11 cellular contexts compared by ENCODE assay signal in the genomic region with DNA sequence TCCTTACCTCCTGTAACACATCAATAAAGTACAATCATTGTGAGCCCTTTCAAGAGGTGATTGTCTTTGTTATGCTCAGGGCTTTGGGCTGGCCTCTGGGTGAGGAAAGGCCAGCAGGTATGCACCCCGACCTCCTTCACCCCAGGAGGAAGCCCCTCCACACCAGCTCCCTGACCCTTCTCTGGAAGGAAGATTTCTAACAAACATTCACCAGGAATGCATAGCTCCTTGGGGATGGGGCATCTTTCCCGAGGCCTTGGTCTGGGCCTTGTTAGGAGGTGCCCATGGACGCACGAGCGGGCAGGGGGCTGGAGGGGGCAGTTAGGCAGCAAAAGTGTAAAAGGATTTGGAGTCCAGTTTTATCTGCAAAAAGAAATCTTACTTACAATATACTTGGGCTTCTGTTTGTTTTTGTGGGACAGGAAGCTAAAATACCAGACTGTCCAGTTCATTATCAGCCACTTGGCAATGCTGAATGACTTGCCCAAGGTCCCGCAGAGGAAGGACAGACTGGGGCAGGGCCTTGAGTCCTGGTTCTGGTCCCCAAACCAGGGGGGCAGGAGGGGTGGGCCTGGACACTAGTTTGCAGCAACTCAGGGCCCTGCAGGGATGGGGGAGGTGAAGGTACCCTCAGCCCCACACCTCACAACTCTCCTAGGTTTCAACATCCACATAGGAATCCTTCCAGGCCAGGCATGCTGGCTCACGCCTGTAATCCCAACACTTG. TPM values are rescaled to one million over a fixed set of nuclear protein-coding genes. Genes with fewer than 3 reads are reported as not detected.
DNase-seq lines count a peak whose midpoint lies in the region; ATAC-seq and TF ChIP-seq lines count a peak whose summit lies in the region.
"Had no signal": no experiment of that assay in that cellular context is flagged by ENCODE, and none has a peak within 500 bp of the region (broad histone marks: within the 10 kb centered on the region; RNA-seq: fewer than 3 reads in every experiment).

No MANE protein-coding gene starts in this region.

- H3K79me2 ChIP-seq in smooth muscle cell (ENCODE audit: low read depth): peaks cover 8% of the 10 kb centered on the region

- H3K4me1 ChIP-seq in left ventricle myocardium inferior (peaks cover 53% of the 10 kb centered on the region), smooth muscle cell (ENCODE audit: low read depth) (peaks cover under 1% of the 10 kb centered on the region)

- H3K36me3 ChIP-seq in left ventricle myocardium inferior (peaks cover 61% of the 10 kb centered on the region), smooth muscle cell (ENCODE audit: low read depth) (no peaks in the 10 kb centered on the region)

- no peak for TF ChIP-seq CTCF in left ventricle myocardium inferior (IDR thresholded peaks at IDR 0.05; ENCODE audit: borderline replicate concordance)
- TF ChIP-seq CTCF in smooth muscle cell (IDR thresholded peaks at IDR 0.05; ENCODE audit: borderline replicate concordance, insufficient read depth, poor library complexity, severe bottlenecking): no peak

- no peaks in the 10 kb centered on the region for H3K27me3 ChIP-seq in left ventricle myocardium inferior (ENCODE audit: low read depth)
- H3K27me3 ChIP-seq in smooth muscle cell (ENCODE audit: low read depth): no peaks in the 10 kb centered on the region
- H3K27me3 ChIP-seq: SJSA1 had no signal

- no peaks in the 10 kb centered on the region for H3K9me3 ChIP-seq in left ventricle myocardium inferior (replicated peaks)
- H3K9me3 ChIP-seq in smooth muscle cell (replicated peaks; ENCODE audit: low read depth): no peaks in the 10 kb centered on the region
- H3K9me3 ChIP-seq: SJSA1 had no signal

- H3K27ac ChIP-seq in left ventricle myocardium inferior (replicated peaks) (peak overlapping the region; percentile 70), smooth muscle cell (ENCODE audit: low read depth) (peak overlapping the region; percentile 24)
- H3K27ac ChIP-seq: SJSA1 had no signal

- H3K4me3 Mint-ChIP-seq in T-helper 2 cell treated with Interferon-gamma antibody and Interleukin-4, amounts not matched to agents 5 μg/mL and 100 μg/mL, for 36 hours: no peak overlapping the region
- no peak overlapping the region for H3K4me3 Mint-ChIP-seq in activated CD4-positive, alpha-beta memory T cell treated with anti-CD3 and anti-CD28 coated beads, Interleukin-2, amount 10 ng/mL, durations not matched to agents 7 days and 5 days

- H3K4me3 ChIP-seq in left ventricle myocardium inferior: no peak overlapping the region
- H3K4me3 ChIP-seq in smooth muscle cell: no peak overlapping the region
- H3K4me3 ChIP-seq: SJSA1 had no signal

- H3K4me2 ChIP-seq in smooth muscle cell: no peak overlapping the region

- peaks cover 15% of the 10 kb centered on the region for H3F3A ChIP-seq in smooth muscle cell (ENCODE audit: low read depth)

- peak overlapping the region; percentile 81 for H3K27ac Mint-ChIP-seq in T-helper 2 cell treated with Interferon-gamma antibody and Interleukin-4, amounts not matched to agents 5 μg/mL and 100 μg/mL, for 36 hours
- H3K27ac Mint-ChIP-seq in activated CD4-positive, alpha-beta memory T cell treated with anti-CD3 and anti-CD28 coated beads, Interleukin-2, amount 10 ng/mL, durations not matched to agents 7 days and 5 days: peak overlapping the region; percentile 31

- peaks cover 24% of the 10 kb centered on the region for H3K4me1 Mint-ChIP-seq in T-helper 2 cell treated with Interferon-gamma antibody and Interleukin-4, amounts not matched to agents 5 μg/mL and 100 μg/mL, for 36 hours (ENCODE audit: low read depth)
- H3K4me1 Mint-ChIP-seq in activated CD4-positive, alpha-beta memory T cell treated with anti-CD3 and anti-CD28 coated beads, Interleukin-2, amount 10 ng/mL, durations not matched to agents 7 days and 5 days: peaks cover 39% of the 10 kb centered on the region

- intact Hi-C loops in left ventricle myocardium inferior (cut with micrococcal nuclease): no loop called here

- peaks cover 40% of the 10 kb centered on the region for H4K20me1 ChIP-seq in smooth muscle cell (ENCODE audit: low read depth)

- no peaks in the 10 kb centered on the region for H3K9me3 Mint-ChIP-seq in T-helper 2 cell treated with Interferon-gamma antibody and Interleukin-4, amounts not matched to agents 5 μg/mL and 100 μg/mL, for 36 hours
- H3K9me3 Mint-ChIP-seq in activated CD4-positive, alpha-beta memory T cell treated with anti-CD3 and anti-CD28 coated beads, Interleukin-2, amount 10 ng/mL, durations not matched to agents 7 days and 5 days: no peaks in the 10 kb centered on the region

- CTCF ChIA-PET in activated CD4-positive, alpha-beta memory T cell treated with anti-CD3 and anti-CD28 coated beads, Interleukin-2, amount 10 ng/mL, durations not matched to agents 7 days and 5 days (lab: Charles Lee): interaction anchor here (1.2 to 4.4 kb wide), 4 partner anchors 9 to 30 kb away, joined by 3 to 135 read pairs (median 34); no protein-coding TSS in a partner anchor

- no peaks in the 10 kb centered on the region for H3K27me3 Mint-ChIP-seq in T-helper 2 cell treated with Interferon-gamma antibody and Interleukin-4, amounts not matched to agents 5 μg/mL and 100 μg/mL, for 36 hours (ENCODE audit: low read depth)
- no peaks in the 10 kb centered on the region for H3K27me3 Mint-ChIP-seq in activated CD4-positive, alpha-beta memory T cell treated with anti-CD3 and anti-CD28 coated beads, Interleukin-2, amount 10 ng/mL, durations not matched to agents 7 days and 5 days

- H3K9ac ChIP-seq in smooth muscle cell (ENCODE audit: low read depth): no peak overlapping the region

- ATAC-seq in GM19395 (IDR thresholded peaks at IDR 0.05; ENCODE audit: unreplicated experiment): no peak

- 87% methylated on average over 7 of the region's 7 CpGs for WGBS in smooth muscle cell (ENCODE audit: low lambda C conversion rate)

- H2AFZ ChIP-seq in smooth muscle cell (ENCODE audit: low read depth): no peak overlapping the region

- H3K36me3 Mint-ChIP-seq in T-helper 2 cell treated with Interferon-gamma antibody and Interleukin-4, amounts not matched to agents 5 μg/mL and 100 μg/mL, for 36 hours (ENCODE audit: low read depth): peaks cover 41% of the 10 kb centered on the region
- peaks cover 39% of the 10 kb centered on the region for H3K36me3 Mint-ChIP-seq in activated CD4-positive, alpha-beta memory T cell treated with anti-CD3 and anti-CD28 coated beads, Interleukin-2, amount 10 ng/mL, durations not matched to agents 7 days and 5 days (ENCODE audit: low read depth)

- DNase-seq in T-helper 2 cell treated with Interferon-gamma antibody and Interleukin-4, amounts not matched to agents 5 μg/mL and 100 μg/mL, for 36 hours (ENCODE audit: low spot score): no peak
- DNase-seq in T-helper 2 cell (no peak), left ventricle myocardium inferior (no peak), smooth muscle cell (lab: John Stamatoyannopoulos, UW; ENCODE audit: unreplicated experiment) (no peak), kidney glomerular epithelial cell (lab: John Stamatoyannopoulos, UW) (no peak), cerebellum (ENCODE audit: low spot score) (no peak)
- no peak for DNase-seq in activated CD4-positive, alpha-beta memory T cell treated with anti-CD3 and anti-CD28 coated beads, Interleukin-2, amount 10 ng/mL, durations not matched to agents 7 days and 5 days
- DNase-seq: NCI-H2107, retina had no signal

- POLR2A ChIA-PET in activated CD4-positive, alpha-beta memory T cell treated with anti-CD3 and anti-CD28 coated beads, Interleukin-2, amount 10 ng/mL, durations not matched to agents 7 days and 5 days (lab: Charles Lee): interaction anchor here (1.0 to 7.5 kb wide), 4 partner anchors 10 to 35 kb away, joined by 4 to 99 read pairs (median 14); partner anchors contain the start of genes MEAF6 and ZC3H12A

RNA-seq across cellular contexts. Expression of gene ZC3H12A, which starts 10.1 kb away (rescaled TPM):
- 10 to 100 TPM; 29.9 to 31.1 TPM for total RNA-seq in activated CD4-positive, alpha-beta memory T cell treated with anti-CD3 and anti-CD28 coated beads, Interleukin-2, amount 10 ng/mL, durations not matched to agents 7 days and 5 days
- total RNA-seq in left ventricle myocardium inferior (4.9 TPM), smooth muscle cell (13.2 and 21.3 TPM in 2 replicates), cerebellum (0.64 TPM)
- polyA plus RNA-seq in smooth muscle cell: 29.6 and 35.8 TPM in 2 replicates

RNA-seq across cellular contexts. Expression of gene MEAF6, which starts 30.1 kb away (rescaled TPM):
- total RNA-seq in activated CD4-positive, alpha-beta memory T cell treated with anti-CD3 and anti-CD28 coated beads, Interleukin-2, amount 10 ng/mL, durations not matched to agents 7 days and 5 days: 10 to 100 TPM; 63.7 to 64.2 TPM
- total RNA-seq in left ventricle myocardium inferior (34.1 TPM), smooth muscle cell (65.1 and 87.6 TPM in 2 replicates), cerebellum (75.5 TPM)
- 58.8 and 60.7 TPM in 2 replicates for polyA plus RNA-seq in smooth muscle cell
